Comparison of ENCODE assay signal across 12 cellular contexts in the genomic region with DNA sequence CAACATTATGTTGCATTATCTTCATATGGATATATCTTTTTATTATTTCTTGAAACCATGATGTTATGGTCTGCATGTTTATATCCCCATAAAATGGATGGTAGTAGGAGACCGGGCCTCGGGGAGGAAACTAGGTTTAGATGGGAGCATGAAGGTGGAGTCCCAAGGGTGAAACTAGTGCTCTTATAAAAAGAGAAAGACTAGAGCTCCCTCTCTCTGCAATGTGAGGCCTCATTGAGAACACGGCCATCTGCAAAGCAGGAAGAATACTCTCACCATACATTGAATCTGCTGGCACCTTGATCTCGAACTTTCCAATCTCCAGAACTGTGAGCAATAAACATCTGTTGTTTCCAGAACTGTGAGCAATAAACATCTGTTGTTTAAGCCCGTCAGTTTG.
A peak's percentile ranks its signal among the peaks of the same experiment; 100 is the strongest.
DNase-seq lines count a peak whose midpoint lies in the region; ATAC-seq and TF ChIP-seq lines count a peak whose summit lies in the region.
"Had no signal": no experiment of that assay in that cellular context is flagged by ENCODE, and none has a peak within 500 bp of the region (broad histone marks: within the 10 kb centered on the region; RNA-seq: fewer than 3 reads in every experiment).

No MANE protein-coding gene starts in this region.

- no peaks in the 10 kb centered on the region for H3K79me2 ChIP-seq in OCI-LY1 (ENCODE audit: insufficient read depth, low read length)

- H3K9ac ChIP-seq in OCI-LY1 (ENCODE audit: low read length) = no peak overlapping the region

- H3K27ac Mint-ChIP-seq in T-helper 17 cell = no peak overlapping the region

- H3K27me3 Mint-ChIP-seq in T-helper 17 cell = peaks cover 37% of the 10 kb centered on the region

- H2AFZ ChIP-seq in OCI-LY1 (ENCODE audit: low read length) = no peak overlapping the region

- DNase-seq in foreskin keratinocyte = no peak
- DNase-seq in retina = no peak
- no peak for DNase-seq in stimulated activated naive CD4-positive, alpha-beta T cell (lab: John Stamatoyannopoulos, UW)
- no peak for DNase-seq in T-helper 17 cell
- DNase-seq in HEK293T (ENCODE audit: extremely low spot score) = no peak
- DNase-seq: DMS79, midbrain, NCI-H226 had no signal

- peak; percentile 43 for ATAC-seq in GM18502 (IDR thresholded peaks at IDR 0.05; ENCODE audit: poor library complexity, unreplicated experiment)
- ATAC-seq in foreskin keratinocyte = no peak
- no peak for ATAC-seq in T-helper 17 cell

- no peaks in the 10 kb centered on the region for H4K20me1 ChIP-seq in OCI-LY1 (ENCODE audit: insufficient read depth, low read length)

- no peak overlapping the region for H3K4me3 Mint-ChIP-seq in T-helper 17 cell

- H3K36me3 ChIP-seq in HEK293 (ENCODE audit: control insufficient read depth in 2 of 2, insufficient read depth in 1 of 2, low read length in 2 of 2) (no peaks in the 10 kb centered on the region), OCI-LY1 (ENCODE audit: insufficient read depth, low read length) (no peaks in the 10 kb centered on the region)
- H3K36me3 ChIP-seq: right atrium auricular region had no signal

- no peaks in the 10 kb centered on the region for H3K9me2 ChIP-seq in OCI-LY1 (ENCODE audit: low read depth, low read length)

- H3K4me2 ChIP-seq in OCI-LY1 (ENCODE audit: low read length) = no peak overlapping the region

- peaks cover 2% of the 10 kb centered on the region for H3K4me1 Mint-ChIP-seq in T-helper 17 cell

- H3K9me3 ChIP-seq in HEK293 (ENCODE audit: control insufficient read depth, insufficient read depth, low read depth, low read length) (no peaks in the 10 kb centered on the region), OCI-LY1 (ENCODE audit: low read length) (no peaks in the 10 kb centered on the region), T-helper 17 cell (ENCODE audit: control insufficient read depth, low read length, poor library complexity, severe bottlenecking) (no peaks in the 10 kb centered on the region)
- H3K9me3 ChIP-seq: right atrium auricular region had no signal

- H3F3A ChIP-seq in OCI-LY1 (ENCODE audit: insufficient read depth, low read length) = no peaks in the 10 kb centered on the region

- H3K27me3 ChIP-seq in OCI-LY1 (ENCODE audit: insufficient read depth, low read length) (no peaks in the 10 kb centered on the region), foreskin keratinocyte (no peaks in the 10 kb centered on the region)
- H3K27me3 ChIP-seq: right atrium auricular region had no signal

- POLR2A ChIA-PET in HEK293 (lab: Yijun Ruan, JAX) = no interaction called here
- POLR2A ChIA-PET in HEK293T (lab: Yijun Ruan, JAX) = no interaction called here

- no peak overlapping the region for H3K4me3 ChIP-seq in HEK293 (ENCODE audit: low read depth, low read length)
- H3K4me3 ChIP-seq in OCI-LY1 (ENCODE audit: low read depth, low read length, poor library complexity, severe bottlenecking) = no peak overlapping the region
- H3K4me3 ChIP-seq: right atrium auricular region had no signal

- CTCF ChIA-PET in HEK293 (lab: Yijun Ruan, JAX) = interaction anchor here (0.7 to 1.3 kb wide), 2 partner anchors 71 to 99 kb away, joined by 3 read pairs; no protein-coding TSS in a partner anchor
- CTCF ChIA-PET in HEK293T (lab: Yijun Ruan, JAX) = no interaction called here

- H3K27ac ChIP-seq in HEK293 (ENCODE audit: extremely low read depth, low read depth, low read length) = no peak overlapping the region
- H3K27ac ChIP-seq in OCI-LY1 (ENCODE audit: low read depth, low read length, poor library complexity, severe bottlenecking) = no peak overlapping the region
- H3K27ac ChIP-seq in foreskin keratinocyte = no peak overlapping the region
- H3K27ac ChIP-seq: right atrium auricular region had no signal

- H3K4me1 ChIP-seq in HEK293 (ENCODE audit: control insufficient read depth, insufficient read depth, low read length) (no peaks in the 10 kb centered on the region), OCI-LY1 (ENCODE audit: insufficient read depth, low read length, severe bottlenecking) (no peaks in the 10 kb centered on the region), foreskin keratinocyte (peaks cover 4% of the 10 kb centered on the region)
- H3K4me1 ChIP-seq: right atrium auricular region had no signal

- peaks cover 2% of the 10 kb centered on the region for H3K36me3 Mint-ChIP-seq in T-helper 17 cell (ENCODE audit: low read depth)

- TF ChIP-seq CTCF in HEK293 (tag by site-specific recombination; IDR thresholded peaks at IDR 0.05) = no peak; the same call in 1 of the 2 replicates
- peak; percentile 42; the same call in 1 of the 2 replicates for TF ChIP-seq CTCF in OCI-LY1 (IDR thresholded peaks at IDR 0.05; ENCODE audit: low read length)
- peak; percentile 34 for TF ChIP-seq CTCF in foreskin keratinocyte (conservative IDR thresholded peaks at IDR 0.05)

TF ChIP-seq in HEK293, 187 proteins besides CTCF, POLR2A, EP300 and RAD21:
- no peak for TF ChIP-seq ZFP41 (tag by site-specific recombination; IDR thresholded peaks at IDR 0.05; ENCODE audit: borderline replicate concordance)
- TF ChIP-seq ZNF169 (tag by site-specific recombination; IDR thresholded peaks at IDR 0.05) = no peak
- no peak for TF ChIP-seq ZNF366 (tag by site-specific recombination; conservative IDR thresholded peaks at IDR 0.05)
- no peak for TF ChIP-seq ZNF664 (tag by site-specific recombination; IDR thresholded peaks at IDR 0.05)
- TF ChIP-seq, protein P1, sequence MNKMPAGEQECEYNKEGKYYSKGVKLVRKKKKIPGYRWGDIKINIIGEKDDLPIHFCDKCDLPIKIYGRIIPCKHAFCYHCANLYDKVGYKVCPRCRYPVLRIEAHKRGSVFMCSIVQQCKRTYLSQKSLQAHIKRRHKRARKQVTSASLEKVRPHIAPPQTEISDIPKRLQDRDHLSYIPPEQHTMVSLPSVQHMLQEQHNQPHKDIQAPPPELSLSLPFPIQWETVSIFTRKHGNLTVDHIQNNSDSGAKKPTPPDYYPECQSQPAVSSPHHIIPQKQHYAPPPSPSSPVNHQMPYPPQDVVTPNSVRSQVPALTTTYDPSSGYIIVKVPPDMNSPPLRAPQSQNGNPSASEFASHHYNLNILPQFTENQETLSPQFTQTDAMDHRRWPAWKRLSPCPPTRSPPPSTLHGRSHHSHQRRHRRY (tag by site-specific recombination; IDR thresholded peaks at IDR 0.05) = no peak
- TF ChIP-seq ZNF266 (tag by site-specific recombination; IDR thresholded peaks at IDR 0.05; ENCODE audit: low read depth) = peak; percentile 86
- TF ChIP-seq ZNF239 (tag by site-specific recombination; IDR thresholded peaks at IDR 0.05) = no peak

TF ChIP-seq in HEK293T, 16 proteins besides CTCF, POLR2A, EP300 and RAD21:
- TF ChIP-seq L3MBTL2 (conservative IDR thresholded peaks at IDR 0.05) (no peak), CTBP1 (IDR thresholded peaks at IDR 0.05; ENCODE audit: borderline replicate concordance) (no peak), ARNT (IDR thresholded peaks at IDR 0.05) (no peak), FOXK2 (IDR thresholded peaks at IDR 0.05) (no peak)
- TF ChIP-seq, protein P2, sequence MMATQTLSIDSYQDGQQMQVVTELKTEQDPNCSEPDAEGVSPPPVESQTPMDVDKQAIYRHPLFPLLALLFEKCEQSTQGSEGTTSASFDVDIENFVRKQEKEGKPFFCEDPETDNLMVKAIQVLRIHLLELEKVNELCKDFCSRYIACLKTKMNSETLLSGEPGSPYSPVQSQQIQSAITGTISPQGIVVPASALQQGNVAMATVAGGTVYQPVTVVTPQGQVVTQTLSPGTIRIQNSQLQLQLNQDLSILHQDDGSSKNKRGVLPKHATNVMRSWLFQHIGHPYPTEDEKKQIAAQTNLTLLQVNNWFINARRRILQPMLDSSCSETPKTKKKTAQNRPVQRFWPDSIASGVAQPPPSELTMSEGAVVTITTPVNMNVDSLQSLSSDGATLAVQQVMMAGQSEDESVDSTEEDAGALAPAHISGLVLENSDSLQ (IDR thresholded peaks at IDR 0.05) = no peak
TF ChIP-seq in HEK293T: peak in this region for 0.
